ENCODE assay signal across 19 cellular contexts in the genomic region with DNA sequence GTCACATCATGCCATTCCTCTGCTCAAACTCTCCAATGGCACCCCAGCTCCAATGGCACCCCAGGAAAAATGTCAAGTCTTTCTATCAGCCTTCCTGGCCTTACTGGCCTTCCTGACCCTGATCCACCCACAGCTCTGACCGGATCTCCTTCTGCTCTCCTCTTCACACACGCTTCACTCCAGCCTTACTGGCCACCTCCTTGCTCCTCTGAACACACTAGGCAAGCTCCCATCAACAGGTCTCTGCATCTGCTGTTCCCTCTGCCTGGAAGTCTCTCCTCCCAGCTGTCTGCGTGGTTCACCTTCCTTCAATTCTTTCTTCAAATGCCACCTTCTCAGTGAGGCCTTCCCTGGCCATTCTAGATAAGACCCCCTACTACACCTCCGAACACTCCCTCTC. TPM values are rescaled to one million over a fixed set of nuclear protein-coding genes. Genes with fewer than 3 reads are reported as not detected.
A peak's percentile ranks its signal among the peaks of the same experiment; 100 is the strongest.
DNase-seq lines count a peak whose midpoint lies in the region; ATAC-seq, FAIRE-seq and TF ChIP-seq lines count a peak whose summit lies in the region.
"Had no signal": no experiment of that assay in that cellular context is flagged by ENCODE, and none has a peak within 500 bp of the region (broad histone marks: within the 10 kb centered on the region; RNA-seq: fewer than 3 reads in every experiment).

No MANE protein-coding gene starts in this region.

- H3K79me2 ChIP-seq in K562 (ENCODE audit: control insufficient read depth, insufficient read depth, low read length): peaks cover 54% of the 10 kb centered on the region

- no peaks in the 10 kb centered on the region for H3K79me1 ChIP-seq in IMR-90 (ENCODE audit: low read depth in 1 of 2, low read length in 2 of 2)
- no peaks in the 10 kb centered on the region for H3K79me1 ChIP-seq in neuronal stem cell (ENCODE audit: low read depth, low read length)

- no peak for TF ChIP-seq RAD21 in IMR-90 (IDR thresholded peaks at IDR 0.05; ENCODE audit: low read length)
- no peak for TF ChIP-seq RAD21 in K562 (CRISPR knock-in tag; conservative IDR thresholded peaks at IDR 0.05 in 1 of 2, IDR thresholded peaks at IDR 0.05 in 1 of 2)

- H3K4ac ChIP-seq in IMR-90 (ENCODE audit: low read depth, low read length) (no peak overlapping the region), neuronal stem cell (ENCODE audit: low read length) (no peak overlapping the region)

- H3K56ac ChIP-seq in IMR-90 (ENCODE audit: extremely low read depth, insufficient read depth, low read length): no peak overlapping the region

- no peak overlapping the region for H3K14ac ChIP-seq in IMR-90 (replicated peaks; ENCODE audit: low read depth, low read length)
- H3K14ac ChIP-seq in neuronal stem cell (ENCODE audit: low read length): peak overlapping the region; percentile 89

- H4K8ac ChIP-seq in IMR-90 (ENCODE audit: low read depth in 2 of 2, low read length in 2 of 2): no peak overlapping the region
- H4K8ac ChIP-seq in neuronal stem cell (ENCODE audit: low read depth, low read length): no peak overlapping the region

- H2BK12ac ChIP-seq in neuronal stem cell (ENCODE audit: low read length): no peak overlapping the region

- H3K27me3 ChIP-seq in IMR-90 (ENCODE audit: control insufficient read depth, insufficient read depth, low read length): no peaks in the 10 kb centered on the region
- no peaks in the 10 kb centered on the region for H3K27me3 ChIP-seq in K562 (ENCODE audit: control insufficient read depth in 2 of 2, insufficient read depth in 2 of 2, low read length in 2 of 2)
- peaks cover 0 to 15% (median 0%) of the 10 kb centered on the region in 3 experiments for H3K27me3 ChIP-seq in neuronal stem cell (ENCODE audit: control insufficient read depth in 3 of 3, insufficient read depth in 3 of 3, low read depth in 1 of 3, low read length in 3 of 3)
- H3K27me3 ChIP-seq: BE2C had no signal

- dilution Hi-C loops in IMR-90 (cut with HindIII; ENCODE audit: low sequenced_read_pairs, unreplicated experiment): no loop called here

- intact Hi-C loops in IMR-90 (cut with micrococcal nuclease): no loop called here
- intact Hi-C loops in K562 (cut with micrococcal nuclease): no loop called here

- no peak overlapping the region for H2BK20ac ChIP-seq in IMR-90 (ENCODE audit: low read depth, low read length)

- no peak overlapping the region for H4K5ac ChIP-seq in IMR-90 (ENCODE audit: low read depth, low read length)

- no peaks in the 10 kb centered on the region for H3K9me3 ChIP-seq in IMR-90 (ENCODE audit: control insufficient read depth, insufficient read depth, low read length)
- H3K9me3 ChIP-seq in K562 (replicated peaks; ENCODE audit: control insufficient read depth, insufficient read depth, low read depth, low read length): no peaks in the 10 kb centered on the region
- no peaks in the 10 kb centered on the region for H3K9me3 ChIP-seq in neuronal stem cell (replicated peaks in 1 of 2; ENCODE audit: control insufficient read depth in 2 of 2, insufficient read depth in 1 of 2, low read depth in 1 of 2, low read length in 2 of 2)
- H3K9me3 ChIP-seq: BE2C, HAP-1 had no signal

- POLR2A ChIA-PET in IMR-90 (lab: Charles Lee; ENCODE audit: unreplicated experiment): no interaction called here
- POLR2A ChIA-PET in K562 (lab: Yijun Ruan, JAX): interaction anchor here (0.7 to 1.7 kb wide), 5 partner anchors 17 to 221 kb away, joined by 3 to 5 read pairs (median 4); no protein-coding TSS in a partner anchor

- H3K4me3 ChIP-seq in IMR-90 (ENCODE audit: insufficient read depth, low read depth, low read length) (no peak overlapping the region), K562 (no peak overlapping the region), neuronal stem cell (ENCODE audit: low read length in 2 of 2) (no peak overlapping the region)
- H3K4me3 ChIP-seq: HAP-1 had no signal

- H2BK120ac ChIP-seq in IMR-90 (ENCODE audit: low read depth, low read length) (no peak overlapping the region), neuronal stem cell (ENCODE audit: low read depth, low read length) (no peak overlapping the region)

- H3K36me3 ChIP-seq in IMR-90 (ENCODE audit: control insufficient read depth, insufficient read depth, low read length) (no peaks in the 10 kb centered on the region), K562 (ENCODE audit: control insufficient read depth, insufficient read depth, low read length) (no peaks in the 10 kb centered on the region), neuronal stem cell (replicated peaks in 1 of 2; ENCODE audit: control insufficient read depth in 2 of 2, insufficient read depth in 2 of 2, low read length in 2 of 2) (no peaks in the 10 kb centered on the region)
- H3K36me3 ChIP-seq: BE2C, HAP-1 had no signal

- TF ChIP-seq CTCF in IMR-90 (conservative IDR thresholded peaks at IDR 0.05; ENCODE audit: low read depth, low read length) (no peak), K562 (IDR thresholded peaks at IDR 0.05 in 2 of 3, conservative IDR thresholded peaks at IDR 0.05 in 1 of 3; ENCODE audit: insufficient read depth in 2 of 3, low read depth in 1 of 3, low read length in 3 of 3) (no peak)

- no peak for TF ChIP-seq EP300 in K562 (IDR thresholded peaks at IDR 0.05; ENCODE audit: low read length)

- TF ChIP-seq POLR2A in IMR-90 (IDR thresholded peaks at IDR 0.05; ENCODE audit: low read depth, low read length) (no peak), K562 (conservative IDR thresholded peaks at IDR 0.05) (no peak)

- no peak overlapping the region for H2BK5ac ChIP-seq in IMR-90 (ENCODE audit: low read depth, low read length, poor library complexity, severe bottlenecking)
- no peak overlapping the region for H2BK5ac ChIP-seq in neuronal stem cell (ENCODE audit: low read length)

- H4K20me1 ChIP-seq in IMR-90 (ENCODE audit: insufficient read depth, low read length) (no peaks in the 10 kb centered on the region), K562 (replicated peaks; ENCODE audit: control insufficient read depth, insufficient read depth, low read length) (0 out of 2 replicates have a peak, but pooled peaks cover 4% of the 10 kb centered on the region)

- H2AK9ac ChIP-seq in IMR-90 (replicated peaks; ENCODE audit: low read depth, low read length, poor library complexity): peak overlapping the region; percentile 23

- no TSS peak for BruUV-seq in IMR-90 (replicated peaks; lab: Mats Ljungman, UMichigan)
- BruUV-seq in K562 (replicated peaks; lab: Mats Ljungman, UMichigan): no TSS peak

- H3K23ac ChIP-seq in IMR-90 (ENCODE audit: low read depth, low read length) (no peak overlapping the region), neuronal stem cell (ENCODE audit: low read depth, low read length, poor library complexity) (no peak overlapping the region)

- peak; percentile 32 for FAIRE-seq in K562 (lab: Jason Lieb, UNC)
- FAIRE-seq: A204.1, D721Med, G401.6 had no signal

- H3K4me2 ChIP-seq in IMR-90 (ENCODE audit: low read depth, low read length): no peak overlapping the region
- no peak overlapping the region for H3K4me2 ChIP-seq in K562 (ENCODE audit: insufficient read depth, low read length)
- no peak overlapping the region for H3K4me2 ChIP-seq in neuronal stem cell (ENCODE audit: insufficient read depth, low read length, poor library complexity, severe bottlenecking)

- in situ Hi-C loops in IMR-90 (cut with MboI; ENCODE audit: low sequenced_read_pairs) (no loop called here), K562 (cut with MboI) (no loop called here)

- 25% methylated on average over 4 of the region's 4 CpGs; no CpG with 5 or more reads in 1 of the 2 experiments for WGBS in IMR-90 (ENCODE audit: extremely low coverage in 2 of 2, insufficient read length in 1 of 2), 2 experiments
- 31% methylated on average over 4 of the region's 4 CpGs for WGBS in K562 (ENCODE audit: insufficient coverage, low coverage, missing lambda C conversion rate)
- WGBS in neuronal stem cell (ENCODE audit: extremely low coverage in 2 of 2, insufficient read length in 2 of 2, insufficient replicate concordance in 1 of 2), 2 donors: 100% methylated on average over 1 of the region's 4 CpGs; no CpG with 5 or more reads in 1 of the 2 donors

- H4K91ac ChIP-seq in IMR-90 (ENCODE audit: insufficient read depth, low read depth, low read length) (no peak overlapping the region), neuronal stem cell (ENCODE audit: low read depth, low read length, poor library complexity) (no peak overlapping the region)

- no peaks in the 10 kb centered on the region for H3K9me1 ChIP-seq in IMR-90 (ENCODE audit: insufficient read depth, low read length)
- no peaks in the 10 kb centered on the region for H3K9me1 ChIP-seq in K562 (ENCODE audit: control insufficient read depth, insufficient read depth, low read length)

- H2AFZ ChIP-seq in IMR-90 (replicated peaks; ENCODE audit: low read length, poor library complexity): no peak overlapping the region
- H2AFZ ChIP-seq in K562 (ENCODE audit: low read depth, low read length): no peak overlapping the region
- H2AFZ ChIP-seq in neuronal stem cell (ENCODE audit: low read length): no peak overlapping the region

- H2BK15ac ChIP-seq in IMR-90 (ENCODE audit: low read depth, low read length): no peak overlapping the region
- H2BK15ac ChIP-seq in neuronal stem cell (ENCODE audit: low read length): no peak overlapping the region

- H2AK5ac ChIP-seq in IMR-90 (ENCODE audit: low read depth, low read length): no peak overlapping the region
- H2AK5ac ChIP-seq in neuronal stem cell (ENCODE audit: low read depth, low read length): no peak overlapping the region

- no peak for DNase-seq in IMR-90
- peak in 2 of 4 experiments; percentile 34 for DNase-seq in K562 (ENCODE audit: extremely low read depth in 1 of 4, low spot score in 3 of 4)
- no peak for DNase-seq in neuronal stem cell (ENCODE audit: low spot score)
- DNase-seq in activated CD4-positive, CD25-positive, alpha-beta regulatory T cell treated with anti-CD3 and anti-CD28 coated beads, Interleukin-2, amount 50 U/mL, for 72 hours: no peak
- no peak for DNase-seq in nucleus accumbens (lab: John Stamatoyannopoulos, UW)
- no peak for DNase-seq in OCI-M1 (lab: John Stamatoyannopoulos, UW)
- DNase-seq: ACHN; BE2C; C1 segment of cervical spinal cord; CD4-positive, CD25-positive, alpha-beta regulatory T cell; CD8-positive, alpha-beta memory T cell; COR-L47; Karpas-422; KBM-7 had no signal

- ATAC-seq in IMR-90 (ENCODE audit: low read depth) (no peak), K562 (peak; percentile 69), HG03521 (IDR thresholded peaks at IDR 0.05; ENCODE audit: unreplicated experiment) (no peak)

- no peaks in the 10 kb centered on the region for H3K4me1 ChIP-seq in IMR-90 (ENCODE audit: control insufficient read depth, insufficient read depth, low read length)
- peaks cover 7 to 31% of the 10 kb centered on the region in 2 experiments; a peak in 4 of 5 replicates for H3K4me1 ChIP-seq in K562 (replicated peaks in 1 of 2; ENCODE audit: control insufficient read depth in 2 of 2, insufficient read depth in 2 of 2, low read length in 2 of 2)
- H3K4me1 ChIP-seq in neuronal stem cell (ENCODE audit: control insufficient read depth in 2 of 2, insufficient read depth in 1 of 2, low read depth in 1 of 2, low read length in 2 of 2): no peaks in the 10 kb centered on the region
- H3K4me1 ChIP-seq: BE2C had no signal

- no peak overlapping the region for H3K18ac ChIP-seq in IMR-90 (ENCODE audit: low read depth, low read length)
- H3K18ac ChIP-seq in neuronal stem cell (ENCODE audit: low read length): no peak overlapping the region

- CTCF ChIA-PET in IMR-90 (lab: Yijun Ruan, JAX): no interaction called here
- CTCF ChIA-PET in K562 (lab: Yijun Ruan, JAX; ENCODE audit: low intra/inter-chr PET ratio): no interaction called here

- no peak overlapping the region for H3K9ac ChIP-seq in IMR-90 (ENCODE audit: low read depth, low read length)
- peak overlapping the region in 1 of 2 experiments; percentile 15; a peak in 1 of 4 replicates for H3K9ac ChIP-seq in K562 (ENCODE audit: insufficient read depth in 1 of 2, low read depth in 2 of 2, low read length in 2 of 2)
- H3K9ac ChIP-seq in neuronal stem cell (ENCODE audit: low read depth, low read length, poor library complexity): no peak overlapping the region

- no peak overlapping the region for H3K27ac ChIP-seq in IMR-90 (ENCODE audit: insufficient read depth, low read length)
- no peak overlapping the region for H3K27ac ChIP-seq in K562 (ENCODE audit: extremely low read depth, low read depth, low read length)
- H3K27ac ChIP-seq in neuronal stem cell (replicated peaks; ENCODE audit: low read length): no peak overlapping the region

RNA-seq across cellular contexts. Expression of a gene that starts 43.4 kb away (rescaled TPM):
- total RNA-seq in IMR-90 (2012; rRNA removed) (0.56 and 0.90 TPM in 2 replicates), K562 (2014; rRNA removed) (34.9 and 39.5 TPM in 2 replicates), K562 (2014; rRNA removed; fragmentation: Illumina TruSeq; extraction: Trizol) (46.2 and 46.3 TPM in 2 replicates), K562 (2015; rRNA removed; fragmentation: Illumina TruSeq; extraction: Trizol) (44.6 and 45.4 TPM in 2 replicates), K562 (2021) (50.7 and 60.2 TPM in 2 replicates)
- polyA plus RNA-seq in IMR-90 (2012; rRNA removed) (0.63 and 0.67 TPM in 2 replicates), K562 (2011; rRNA removed) (26.4 and 71.2 TPM in 2 replicates), K562 (2014; fragmentation: Illumina TruSeq; extraction: Trizol) (50.3 and 68.1 TPM in 2 replicates), K562 (2014; fragmentation: Nextera tagmentation; extraction: Ambion mirVana) (1 to 10 TPM; 2.1 to 2.6 TPM), K562 (2014; rRNA removed) (30.5 and 31.0 TPM in 2 replicates)
- polyA plus RNA-seq in IMR-90 (2012; cell fraction: cytosol; rRNA removed): 0.41 and 0.43 TPM in 2 replicates
- polyA plus RNA-seq in IMR-90 (2012; cell fraction: nucleus; rRNA removed; ENCODE audit: low replicate concordance): 0.13 and 0.42 TPM in 2 replicates
- total RNA-seq in K562 (2011; cell fraction: chromatin; rRNA removed; ENCODE audit: low replicate concordance): 172 and 277 TPM in 2 replicates
- total RNA-seq in K562 (2011; cell fraction: nucleolus; rRNA removed): 94.2 and 97.4 TPM in 2 replicates
- 114 and 123 TPM in 2 replicates for total RNA-seq in K562 (2011; cell fraction: nucleoplasm; rRNA removed)
- 26.0 and 47.6 TPM in 2 replicates for polyA plus RNA-seq in K562 (2011; cell fraction: cytosol; rRNA removed)
- polyA plus RNA-seq in K562 (2011; cell fraction: nucleus; rRNA removed): 20.8 and 29.6 TPM in 2 replicates
- polyA plus RNA-seq in K562 (2012): 52.4 and 65.3 TPM in 2 replicates
- 67.1 and 142 TPM in 2 replicates for polyA minus RNA-seq in K562 (2011; rRNA and poly(A)+ RNA removed)
- polyA minus RNA-seq in K562 (2011; cell fraction: cytosol; rRNA and poly(A)+ RNA removed): 34.9 and 59.8 TPM in 2 replicates
- polyA minus RNA-seq in K562 (2011; cell fraction: nucleus; rRNA and poly(A)+ RNA removed): 57.5 and 69.2 TPM in 2 replicates
- polyA plus RNA-seq in neuronal stem cell (2013, experiment 1 of 2): 1.8 TPM
- 2.3 TPM for polyA plus RNA-seq in neuronal stem cell (2013, experiment 2 of 2)

Comparison
In these comparisons a context has a peak if more than half of its experiments do, and no peak if none do; other contexts are left out.
1. RNA of a gene that starts 43.4 kb away (total RNA-seq): 34.9 to 277 TPM in K562; 0.56 to 0.90 TPM in IMR-90; every median in the first group is over 10 times any median in the second.